Comparison of ENCODE assay signal across 11 cellular contexts in genomic region chr6:136403166-136403980, GRCh38.
DNase-seq lines count a peak whose midpoint lies in the region; TF ChIP-seq lines count a peak whose summit lies in the region.
"Had no signal": no experiment of that assay in that cellular context is flagged by ENCODE, and none has a peak within 500 bp of the region (broad histone marks: within the 10 kb centered on the region; RNA-seq: fewer than 3 reads in every experiment).

No MANE protein-coding gene starts in this region.

- no peak overlapping the region for H3K4me3 Mint-ChIP-seq in mesothelial cell of epicardium

- DNase-seq in BJ (ENCODE audit: low read depth) (peak; percentile 79), NCI-H2227 (lab: John Stamatoyannopoulos, UW; ENCODE audit: unreplicated experiment) (peak; percentile 18), brain microvascular endothelial cell (peak; percentile 86), mesothelial cell of epicardium (ENCODE audit: low spot score in 2 of 2, unreplicated experiment in 2 of 2) (no peak), middle frontal gyrus (ENCODE audit: extremely low spot score, low spot score) (no peak), T-helper 1 cell (no peak), RPMI8226 (no peak), NCI-H1436 treated with DMSO at 0.1 percent for 48 hours (lab: John Stamatoyannopoulos, UW) (no peak)
- DNase-seq: H7, NCI-H526 had no signal

- peaks cover 11% of the 10 kb centered on the region for H3K9me3 Mint-ChIP-seq in mesothelial cell of epicardium

- peaks cover 27% of the 10 kb centered on the region for H3K4me1 Mint-ChIP-seq in mesothelial cell of epicardium

- H3K27me3 ChIP-seq in BJ (ENCODE audit: control insufficient read depth, insufficient read depth, low read length): no peaks in the 10 kb centered on the region
- no peaks in the 10 kb centered on the region for H3K27me3 ChIP-seq in brain microvascular endothelial cell (replicated peaks)

- in situ Hi-C loops in brain microvascular endothelial cell (cut with HindIII; ENCODE audit: low pct_ligation_motif_present, low sequenced_read_pairs): no loop called here

- TF ChIP-seq CTCF in BJ (IDR thresholded peaks at IDR 0.05; ENCODE audit: insufficient read depth, low read depth, low read length): no peak
- TF ChIP-seq CTCF in brain microvascular endothelial cell (IDR thresholded peaks at IDR 0.05; ENCODE audit: low read depth, low read length, missing control alignments): no peak
- TF ChIP-seq CTCF in mesothelial cell of epicardium (IDR thresholded peaks at IDR 0.05; ENCODE audit: unreplicated experiment): no peak

- CTCF ChIA-PET in BJ (lab: Yijun Ruan, JAX): no interaction called here

- H3K36me3 Mint-ChIP-seq in mesothelial cell of epicardium: peaks cover 4% of the 10 kb centered on the region

- H3K36me3 ChIP-seq in BJ (ENCODE audit: control insufficient read depth, insufficient read depth, low read length) (no peaks in the 10 kb centered on the region), brain microvascular endothelial cell (replicated peaks) (no peaks in the 10 kb centered on the region)
- H3K36me3 ChIP-seq: thoracic aorta had no signal

- POLR2A ChIA-PET in BJ (lab: Charles Lee): no interaction called here

- no peak overlapping the region for H3K27ac ChIP-seq in brain microvascular endothelial cell
- H3K27ac ChIP-seq: thoracic aorta had no signal

- no peak overlapping the region for H3K4me3 ChIP-seq in BJ (ENCODE audit: low read depth, low read length)
- H3K4me3 ChIP-seq in brain microvascular endothelial cell (ENCODE audit: low read depth, low read length): no peak overlapping the region
- H3K4me3 ChIP-seq: thoracic aorta had no signal

- H3K27me3 Mint-ChIP-seq in mesothelial cell of epicardium (ENCODE audit: low read depth): no peaks in the 10 kb centered on the region

- peak overlapping the region; percentile 52 for H3K27ac Mint-ChIP-seq in mesothelial cell of epicardium

Comparison
In these comparisons a context has a peak if more than half of its experiments do, and no peak if none do; other contexts are left out.
1. DNase-seq: peak in BJ (single experiment), NCI-H2227 (single experiment) and brain microvascular endothelial cell (single experiment); none in mesothelial cell of epicardium (0 of 2), middle frontal gyrus (single experiment), T-helper 1 cell (0 of 5), RPMI8226 (single experiment) and NCI-H1436 treated with DMSO at 0.1 percent for 48 hours (single experiment).